Comparison of ENCODE assay signal across 1 cellular context in the genomic region with DNA sequence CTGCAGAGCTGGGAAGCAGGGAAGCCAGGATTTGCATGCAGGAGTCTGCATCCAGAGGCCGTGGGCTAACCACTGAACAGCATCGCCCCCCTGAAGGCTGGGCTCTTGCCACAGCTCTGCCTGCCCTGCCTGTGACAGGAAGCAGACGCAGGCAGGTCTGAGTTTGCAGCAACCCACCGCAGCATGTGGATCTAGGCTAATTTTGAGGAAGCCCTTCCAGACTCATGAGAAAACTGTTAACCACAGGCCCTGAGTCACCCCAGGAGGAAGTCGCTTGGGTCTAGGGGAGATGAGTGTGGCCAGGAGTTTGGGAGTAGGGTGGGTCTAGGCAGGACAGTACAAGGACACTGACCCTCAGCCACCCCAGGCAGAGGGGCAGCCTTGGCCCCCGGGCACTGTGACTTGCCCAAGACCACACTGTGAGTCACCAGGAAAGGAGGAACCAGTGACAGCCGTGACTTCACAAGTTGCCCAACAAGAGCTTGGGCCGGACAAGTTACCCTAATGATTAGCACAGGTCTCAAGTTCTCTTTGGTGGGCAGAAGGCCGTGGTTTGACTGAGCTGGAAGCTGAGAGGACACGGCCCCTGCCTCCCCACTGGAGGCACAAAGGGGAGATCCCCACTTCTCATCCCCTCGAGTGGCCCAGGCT.
TF ChIP-seq lines count a peak whose summit lies in the region.

No MANE protein-coding gene starts in this region.

TF ChIP-seq in WTC11, 78 proteins besides CTCF, POLR2A, EP300 and RAD21 (continued from another document):
- no peak for TF ChIP-seq MLX (CRISPR knock-in tag; IDR thresholded peaks at IDR 0.05)
- TF ChIP-seq ZNF317 (CRISPR knock-in tag; IDR thresholded peaks at IDR 0.05; ENCODE audit: borderline replicate concordance, low read depth) = no peak
